ENCODE assay signal across 30 cellular contexts in the genomic region with DNA sequence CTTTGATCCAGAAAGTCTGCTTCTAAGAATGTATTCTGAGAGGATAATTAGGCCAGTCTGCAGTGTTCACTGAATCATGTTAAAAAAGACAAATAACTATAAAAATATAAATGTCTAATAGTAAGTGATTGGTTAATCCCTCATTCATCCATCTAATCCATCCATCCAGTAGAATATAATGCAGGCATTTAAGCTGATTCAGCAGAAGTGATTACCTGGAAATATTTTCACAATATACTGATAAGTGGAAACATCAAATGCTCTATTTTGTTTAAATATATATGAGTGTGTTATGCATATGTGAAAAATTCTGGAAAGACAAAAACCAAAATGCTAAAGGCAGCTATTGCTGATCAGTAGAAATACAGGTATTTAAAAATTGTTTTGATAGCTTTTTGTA.
"Had no signal": no experiment of that assay in that cellular context is flagged by ENCODE, and none has a peak within 500 bp of the region (broad histone marks: within the 10 kb centered on the region; RNA-seq: fewer than 3 reads in every experiment).

No MANE protein-coding gene starts in this region.

- H3K27ac ChIP-seq: adrenal gland, body of pancreas, cardiac muscle cell, colonic mucosa, epithelial cell of prostate, esophagus squamous epithelium had no signal

- H3K4me3 ChIP-seq: adrenal gland, body of pancreas, cardiac muscle cell, colonic mucosa, esophagus squamous epithelium, gastroesophageal sphincter had no signal

- DNase-seq: activated CD4-positive, alpha-beta memory T cell treated with anti-CD3 and anti-CD28 coated beads for 36 hours; activated CD4-positive, alpha-beta T cell treated with anti-CD3 and anti-CD28 coated beads for 36 hours; activated CD4-positive, alpha-beta T cell treated with anti-CD3 and anti-CD28 coated beads, Interleukin-2, amount 10 ng/mL, durations not matched to agents 24 days and 14 days; activated CD4-positive, CD25-positive, alpha-beta regulatory T cell; activated CD4-positive, CD25-positive, alpha-beta regulatory T cell treated with anti-CD3 and anti-CD28 coated beads, Interleukin-2, amount 50 U/mL, for 72 hours; activated CD8-positive, alpha-beta memory T cell treated with anti-CD3 and anti-CD28 coated beads, Interleukin-2, amount 10 ng/mL, durations not matched to agents 7 days and 5 days; activated CD8-positive, alpha-beta memory T cell treated with anti-CD3 and anti-CD28 coated beads, Interleukin-2, amount 50 U/mL, for 4 hours; activated CD8-positive, alpha-beta T cell treated with anti-CD3 and anti-CD28 coated beads, Interleukin-2, amount 10 ng/mL, durations not matched to agents 7 days and 5 days; activated effector memory CD4-positive, alpha-beta T cell treated with anti-CD3 and anti-CD28 coated beads, Interleukin-2, amount 50 U/mL, for 16 hours; activated naive CD4-positive, alpha-beta T cell treated with anti-CD3 and anti-CD28 coated beads for 36 hours; activated naive CD8-positive, alpha-beta T cell treated with anti-CD3 and anti-CD28 coated beads for 36 hours; activated naive CD8-positive, alpha-beta T cell treated with anti-CD3 and anti-CD28 coated beads, Interleukin-2, amount 50 U/mL, for 24 hours; activated T-cell treated with anti-CD3 and anti-CD28 coated beads, Interleukin-2, amount 50 U/mL, for 1 hour; activated T-cell treated with anti-CD3 and anti-CD28 coated beads, Interleukin-2, amount 50 U/mL, for 48 hours; adrenal gland; amygdala; aorta; body of pancreas; central memory CD4-positive, alpha-beta T cell; cerebellar nuclear complex; colonic mucosa; effector CD8-positive, alpha-beta T cell; esophagus squamous epithelium; foreskin melanocyte; T-helper 2 cell had no signal

- H3K4me1 ChIP-seq: colonic mucosa had no signal

- H3K9me3 ChIP-seq: adrenal gland, body of pancreas, colonic mucosa, esophagus squamous epithelium, gastroesophageal sphincter had no signal

- H3K27me3 ChIP-seq: adrenal gland, body of pancreas, cardiac muscle cell, colonic mucosa, esophagus squamous epithelium, gastroesophageal sphincter had no signal

- FAIRE-seq: endometrium, endothelial cell of umbilical vein had no signal

- ATAC-seq: activated CD4-positive, alpha-beta T cell treated with anti-CD3 and anti-CD28 coated beads for 36 hours; activated CD8-positive, alpha-beta memory T cell treated with anti-CD3 and anti-CD28 coated beads, Interleukin-2, amount 10 ng/mL, durations not matched to agents 7 days and 5 days; activated CD8-positive, alpha-beta T cell treated with anti-CD3 and anti-CD28 coated beads, Interleukin-2, amount 10 ng/mL, durations not matched to agents 7 days and 5 days; activated naive CD8-positive, alpha-beta T cell treated with anti-CD3 and anti-CD28 coated beads, Interleukin-2, amount 50 U/mL, for 24 hours; body of pancreas; gastroesophageal sphincter had no signal

- H3K36me3 ChIP-seq: adrenal gland, cardiac muscle cell, colonic mucosa, esophagus squamous epithelium, gastroesophageal sphincter had no signal
